24 cellular contexts compared by ENCODE assay signal in genomic region chrX:126701380-126701779, GRCh38.
A peak's percentile ranks its signal among the peaks of the same experiment; 100 is the strongest.
DNase-seq lines count a peak whose midpoint lies in the region; ATAC-seq, FAIRE-seq and TF ChIP-seq lines count a peak whose summit lies in the region.
"Had no signal": no experiment of that assay in that cellular context is flagged by ENCODE, and none has a peak within 500 bp of the region (broad histone marks: within the 10 kb centered on the region; RNA-seq: fewer than 3 reads in every experiment).

No MANE protein-coding gene starts in this region.

- no peak for FAIRE-seq in urothelium cell line (lab: Jason Lieb, UNC)
- FAIRE-seq: A204.1, GM12892, HTR-8/SVneo had no signal

- in situ Hi-C loops in IMR-90 (cut with MboI; ENCODE audit: low sequenced_read_pairs) = no loop called here

- H2AK5ac ChIP-seq in IMR-90 (ENCODE audit: low read depth, low read length) = no peak overlapping the region

- DNase-seq in DMS53 (lab: John Stamatoyannopoulos, UW) = peak; percentile 71
- DNase-seq in IMR-90 = no peak
- DNase-seq in kidney tubule cell (ENCODE audit: low spot score) = peak; percentile 78
- peak; percentile 0 for DNase-seq in urothelium cell line (ENCODE audit: low spot score)
- no peak for DNase-seq in activated naive CD4-positive, alpha-beta T cell treated with Interleukin-2 at 50 U/mL for 16 hours
- no peak for DNase-seq in endothelial cell (ENCODE audit: low spot score)
- no peak for DNase-seq in CD8-positive, alpha-beta memory T cell
- DNase-seq: AML-193; CD4-positive, alpha-beta T cell; COR-L47; DMS79 treated with DMSO at 0.1 percent for 48 hours; GF-D8; H9; KG1; MM.1S; NCI-H2227 treated with DMSO at 0.1 percent for 48 hours; NCI-H526 treated with DMSO at 0.1 percent for 48 hours; Peyer's patch; SIG-M5 had no signal

- POLR2A ChIA-PET in IMR-90 (lab: Charles Lee; ENCODE audit: unreplicated experiment) = no interaction called here
- POLR2A ChIA-PET in CD8-positive, alpha-beta memory T cell (lab: Charles Lee) = no interaction called here

- CTCF ChIA-PET in IMR-90 (lab: Yijun Ruan, JAX) = no interaction called here
- CTCF ChIA-PET in CD8-positive, alpha-beta memory T cell (lab: Charles Lee) = no interaction called here

- H3K79me1 ChIP-seq in IMR-90 (ENCODE audit: low read depth in 1 of 2, low read length in 2 of 2) = no peaks in the 10 kb centered on the region

- no CpG with 5 or more reads among the region's 2 CpGs for WGBS in IMR-90 (ENCODE audit: extremely low coverage in 2 of 2, insufficient read length in 1 of 2), 2 experiments

- no peak overlapping the region for H2BK120ac ChIP-seq in IMR-90 (ENCODE audit: low read depth, low read length)

- no peak for ATAC-seq in IMR-90 (ENCODE audit: low read depth)

- H2AK9ac ChIP-seq in IMR-90 (replicated peaks; ENCODE audit: low read depth, low read length, poor library complexity) = no peak overlapping the region

- no TSS peak for BruUV-seq in IMR-90 (replicated peaks; lab: Mats Ljungman, UMichigan)

- no peak for TF ChIP-seq RAD21 in IMR-90 (IDR thresholded peaks at IDR 0.05; ENCODE audit: low read length)

- no peak overlapping the region for H4K5ac ChIP-seq in IMR-90 (ENCODE audit: low read depth, low read length)

- H4K91ac ChIP-seq in IMR-90 (ENCODE audit: insufficient read depth, low read depth, low read length) = no peak overlapping the region

- intact Hi-C loops in IMR-90 (cut with micrococcal nuclease) = no loop called here

- no peak overlapping the region for H3K14ac ChIP-seq in IMR-90 (replicated peaks; ENCODE audit: low read depth, low read length)

- H4K8ac ChIP-seq in IMR-90 (ENCODE audit: low read depth in 2 of 2, low read length in 2 of 2) = no peak overlapping the region

- no peaks in the 10 kb centered on the region for H3K9me3 Mint-ChIP-seq in endothelial cell (ENCODE audit: unreplicated experiment)
- H3K9me3 Mint-ChIP-seq in CD8-positive, alpha-beta memory T cell = peaks cover 0 to 10% (median 0%) of the 10 kb centered on the region in 5 donors
- H3K9me3 Mint-ChIP-seq: CD4-positive, alpha-beta T cell had no signal

- H2BK15ac ChIP-seq in IMR-90 (ENCODE audit: low read depth, low read length) = no peak overlapping the region

- H3K9ac ChIP-seq in IMR-90 (ENCODE audit: low read depth, low read length) = no peak overlapping the region
- H3K9ac ChIP-seq: BLaER1 treated with 17β-estradiol and CSF1 and Interleukin-3, amounts not matched to agents 10 nM and 100 nM had no signal

- no peak overlapping the region for H2BK20ac ChIP-seq in IMR-90 (ENCODE audit: low read depth, low read length)

- no peaks in the 10 kb centered on the region for H3K36me3 ChIP-seq in IMR-90 (ENCODE audit: control insufficient read depth, insufficient read depth, low read length)
- H3K36me3 ChIP-seq in CD8-positive, alpha-beta memory T cell (ENCODE audit: insufficient read depth, low read length) = no peaks in the 10 kb centered on the region
- H3K36me3 ChIP-seq: BLaER1 treated with 17β-estradiol and CSF1 and Interleukin-3, amounts not matched to agents 10 nM and 100 nM; Peyer's patch had no signal

- H3K18ac ChIP-seq in IMR-90 (ENCODE audit: low read depth, low read length) = no peak overlapping the region

- no peak overlapping the region for H3K4me3 Mint-ChIP-seq in endothelial cell (ENCODE audit: unreplicated experiment)
- no peak overlapping the region for H3K4me3 Mint-ChIP-seq in CD8-positive, alpha-beta memory T cell
- H3K4me3 Mint-ChIP-seq: CD4-positive, alpha-beta T cell; H9 had no signal

- no peak overlapping the region for H3K23ac ChIP-seq in IMR-90 (ENCODE audit: low read depth, low read length)

- H3K4me1 Mint-ChIP-seq in endothelial cell (ENCODE audit: unreplicated experiment) = no peaks in the 10 kb centered on the region
- H3K4me1 Mint-ChIP-seq in CD8-positive, alpha-beta memory T cell = no peaks in the 10 kb centered on the region
- H3K4me1 Mint-ChIP-seq: H9 had no signal

- no peaks in the 10 kb centered on the region for H3K36me3 Mint-ChIP-seq in endothelial cell (ENCODE audit: low read depth, unreplicated experiment)
- no peaks in the 10 kb centered on the region for H3K36me3 Mint-ChIP-seq in CD8-positive, alpha-beta memory T cell

- H3K4ac ChIP-seq in IMR-90 (ENCODE audit: low read depth, low read length) = no peak overlapping the region

- no peak overlapping the region for H3K27ac ChIP-seq in IMR-90 (ENCODE audit: insufficient read depth, low read length)
- H3K27ac ChIP-seq in CD8-positive, alpha-beta memory T cell (ENCODE audit: low read depth, low read length) = no peak overlapping the region
- H3K27ac ChIP-seq: BLaER1 treated with 17β-estradiol and CSF1 and Interleukin-3, amounts not matched to agents 10 nM and 100 nM; Peyer's patch; SK-N-MC had no signal

- H2BK5ac ChIP-seq in IMR-90 (ENCODE audit: low read depth, low read length, poor library complexity, severe bottlenecking) = no peak overlapping the region

- dilution Hi-C loops in IMR-90 (cut with HindIII; ENCODE audit: low sequenced_read_pairs, unreplicated experiment) = no loop called here

- no peaks in the 10 kb centered on the region for H3K27me3 ChIP-seq in IMR-90 (ENCODE audit: control insufficient read depth, insufficient read depth, low read length)
- H3K27me3 ChIP-seq in CD8-positive, alpha-beta memory T cell (ENCODE audit: insufficient read depth, low read length, poor library complexity, severe bottlenecking) = no peaks in the 10 kb centered on the region
- H3K27me3 ChIP-seq: Peyer's patch had no signal

- TF ChIP-seq POLR2A in IMR-90 (IDR thresholded peaks at IDR 0.05; ENCODE audit: low read depth, low read length) = no peak

- H3K27ac Mint-ChIP-seq in endothelial cell (ENCODE audit: unreplicated experiment) = no peak overlapping the region
- no peak overlapping the region for H3K27ac Mint-ChIP-seq in CD8-positive, alpha-beta memory T cell
- H3K27ac Mint-ChIP-seq: CD4-positive, alpha-beta T cell; H9 had no signal

- no peak overlapping the region for H3K4me3 ChIP-seq in IMR-90 (ENCODE audit: insufficient read depth, low read depth, low read length)
- H3K4me3 ChIP-seq in CD8-positive, alpha-beta memory T cell (ENCODE audit: low read length) = no peak overlapping the region
- H3K4me3 ChIP-seq: BLaER1 treated with 17β-estradiol and CSF1 and Interleukin-3, amounts not matched to agents 10 nM and 100 nM; Peyer's patch; SK-N-MC had no signal

- TF ChIP-seq CTCF in IMR-90 (conservative IDR thresholded peaks at IDR 0.05; ENCODE audit: low read depth, low read length) (no peak), endothelial cell (IDR thresholded peaks at IDR 0.05; ENCODE audit: unreplicated experiment) (no peak)

- H4K20me1 ChIP-seq in IMR-90 (ENCODE audit: insufficient read depth, low read length) = no peaks in the 10 kb centered on the region
- H4K20me1 ChIP-seq: BLaER1 treated with 17β-estradiol and CSF1 and Interleukin-3, amounts not matched to agents 10 nM and 100 nM had no signal

- no peaks in the 10 kb centered on the region for H3K9me1 ChIP-seq in IMR-90 (ENCODE audit: insufficient read depth, low read length)

- H2AFZ ChIP-seq in IMR-90 (replicated peaks; ENCODE audit: low read length, poor library complexity) = no peak overlapping the region

- H3K4me2 ChIP-seq in IMR-90 (ENCODE audit: low read depth, low read length) = no peak overlapping the region
- H3K4me2 ChIP-seq: BLaER1 treated with 17β-estradiol and CSF1 and Interleukin-3, amounts not matched to agents 10 nM and 100 nM had no signal

- no peaks in the 10 kb centered on the region for H3K27me3 Mint-ChIP-seq in endothelial cell (ENCODE audit: unreplicated experiment)
- no peaks in the 10 kb centered on the region for H3K27me3 Mint-ChIP-seq in CD8-positive, alpha-beta memory T cell
- H3K27me3 Mint-ChIP-seq: CD4-positive, alpha-beta T cell had no signal

- H3K56ac ChIP-seq in IMR-90 (ENCODE audit: extremely low read depth, insufficient read depth, low read length) = no peak overlapping the region

- H3K9me3 ChIP-seq in IMR-90 (ENCODE audit: control insufficient read depth, insufficient read depth, low read length) = peaks cover 3% of the 10 kb centered on the region; the same call in 1 of the 2 replicates
- no peaks in the 10 kb centered on the region for H3K9me3 ChIP-seq in CD8-positive, alpha-beta memory T cell (ENCODE audit: low read length)
- H3K9me3 ChIP-seq: BLaER1 treated with 17β-estradiol and CSF1 and Interleukin-3, amounts not matched to agents 10 nM and 100 nM; Peyer's patch had no signal

- no peaks in the 10 kb centered on the region for H3K4me1 ChIP-seq in IMR-90 (ENCODE audit: control insufficient read depth, insufficient read depth, low read length)
- no peaks in the 10 kb centered on the region for H3K4me1 ChIP-seq in CD8-positive, alpha-beta memory T cell (ENCODE audit: insufficient read depth, low read length)
- H3K4me1 ChIP-seq: BLaER1 treated with 17β-estradiol and CSF1 and Interleukin-3, amounts not matched to agents 10 nM and 100 nM; Peyer's patch had no signal

TF ChIP-seq in IMR-90, 13 proteins besides CTCF, POLR2A, EP300 and RAD21:
- no peak for TF ChIP-seq RFX5 (IDR thresholded peaks at IDR 0.05; ENCODE audit: low read depth, low read length)
- no peak for TF ChIP-seq CEBPB (IDR thresholded peaks at IDR 0.05; ENCODE audit: low read depth, low read length)
- peak; percentile 75 for TF ChIP-seq NFE2L2 (IDR thresholded peaks at IDR 0.05; ENCODE audit: low read depth, low read length)
- no peak for TF ChIP-seq USF2 (IDR thresholded peaks at IDR 0.05; ENCODE audit: low read depth, low read length)

Comparison
In these comparisons a context has a peak if more than half of its experiments do, and no peak if none do; other contexts are left out.
1. DNase-seq: peak in DMS53 (single experiment), kidney tubule cell (single experiment) and urothelium cell line (single experiment); none in IMR-90 (single experiment), activated naive CD4-positive, alpha-beta T cell treated with Interleukin-2 at 50 U/mL for 16 hours (single experiment), endothelial cell (single experiment) and CD8-positive, alpha-beta memory T cell (0 of 5).